ENCODE assay signal across 9 cellular contexts in the genomic region with DNA sequence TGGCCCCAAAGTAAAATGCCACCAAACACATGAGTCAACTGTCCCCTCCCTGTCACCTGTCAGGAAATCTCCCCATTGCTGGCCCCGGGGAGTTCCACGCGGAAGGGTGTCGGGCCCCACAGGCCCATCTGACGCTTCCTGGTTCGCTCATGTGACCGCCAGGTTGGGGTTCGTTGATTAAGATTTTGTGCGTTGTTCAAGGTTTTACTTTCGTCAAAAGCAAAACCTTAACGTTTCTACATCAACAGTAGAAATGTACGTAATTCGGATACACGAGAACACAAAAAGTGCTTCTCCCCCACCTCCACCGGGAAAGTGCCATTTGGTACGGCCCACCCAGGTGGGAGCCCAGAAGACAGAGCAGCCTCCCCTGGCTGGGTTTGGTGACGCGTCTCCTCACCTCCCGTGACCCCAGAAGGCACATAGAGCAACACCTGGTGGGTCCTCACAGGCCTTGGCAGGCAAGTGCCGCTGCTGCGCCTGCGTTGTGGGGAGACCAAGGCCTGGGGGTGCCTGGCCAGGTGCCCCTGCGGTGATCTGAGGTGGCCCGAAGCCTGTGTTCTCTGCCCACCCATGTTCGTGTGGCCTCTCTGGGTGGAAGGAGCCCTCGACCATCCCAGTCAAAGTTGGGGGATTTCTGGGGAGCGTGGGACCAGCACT.
DNase-seq lines count a peak whose midpoint lies in the region; ATAC-seq, FAIRE-seq and TF ChIP-seq lines count a peak whose summit lies in the region.
"Had no signal": no experiment of that assay in that cellular context is flagged by ENCODE, and none has a peak within 500 bp of the region (broad histone marks: within the 10 kb centered on the region; RNA-seq: fewer than 3 reads in every experiment).

No MANE protein-coding gene starts in this region.

- TF ChIP-seq CTCF in coronary artery (IDR thresholded peaks at IDR 0.05): no peak

- H3K27me3 ChIP-seq in small intestine (ENCODE audit: control insufficient read depth in 2 of 2, insufficient read depth in 2 of 2, low read length in 2 of 2): no peaks in the 10 kb centered on the region

- CTCF ChIA-PET in HEK293T (lab: Yijun Ruan, JAX): no interaction called here

- H3K36me3 ChIP-seq in small intestine (ENCODE audit: control insufficient read depth in 2 of 2, insufficient read depth in 2 of 2, low read length in 2 of 2): peaks cover 0 to 1% of the 10 kb centered on the region in 2 donors

- H3K27ac ChIP-seq in small intestine (ENCODE audit: low read depth in 1 of 2, low read length in 1 of 2) (peak overlapping the region; percentile 44 to 83), coronary artery (peak overlapping the region in 1 of 2 donors; percentile 95)

- H3K9me3 ChIP-seq in small intestine (ENCODE audit: control insufficient read depth, low read depth): no peaks in the 10 kb centered on the region

- no peak for FAIRE-seq in small intestine (lab: Jason Lieb, UNC)

- peak; percentile 33 for ATAC-seq in GM19025 (IDR thresholded peaks at IDR 0.05; ENCODE audit: low read depth, unreplicated experiment)
- ATAC-seq in HG03175 (IDR thresholded peaks at IDR 0.05; ENCODE audit: unreplicated experiment): peak; percentile 45

- H3K4me3 ChIP-seq in small intestine (ENCODE audit: low read depth in 1 of 2, low read length in 2 of 2) (no peak overlapping the region), coronary artery (no peak overlapping the region)

- WGBS in small intestine, 3 donors: 75 to 91% (median 77%) methylated on average over 26 to 27 of the region's 27 CpGs

- DNase-seq in activated T-cell treated with anti-CD3 and anti-CD28 coated beads for 1 hour (ENCODE audit: low read depth) (peak; percentile 25), small intestine (no peak), KG1 (lab: John Stamatoyannopoulos, UW) (no peak), HEK293T (ENCODE audit: extremely low spot score) (no peak), NCI-H774 (lab: John Stamatoyannopoulos, UW) (no peak), coronary artery (ENCODE audit: low spot score) (no peak)
- DNase-seq: IMR-90 had no signal

- H3K4me1 ChIP-seq in small intestine (ENCODE audit: control insufficient read depth in 2 of 2, insufficient read depth in 1 of 2, low read depth in 1 of 2, low read length in 1 of 2): no peaks in the 10 kb centered on the region

- POLR2A ChIA-PET in HEK293T (lab: Yijun Ruan, JAX): no interaction called here

TF ChIP-seq in HEK293T, 16 proteins besides CTCF, POLR2A, EP300 and RAD21:
- no peak for TF ChIP-seq PKNOX1 (IDR thresholded peaks at IDR 0.05)
- TF ChIP-seq SUZ12 (IDR thresholded peaks at IDR 0.05): no peak
- TF ChIP-seq HDGF (IDR thresholded peaks at IDR 0.05; ENCODE audit: borderline replicate concordance): no peak
- TF ChIP-seq ZNF384 (IDR thresholded peaks at IDR 0.05): no peak
- no peak for TF ChIP-seq L3MBTL2 (conservative IDR thresholded peaks at IDR 0.05)
- TF ChIP-seq NFRKB (IDR thresholded peaks at IDR 0.05): no peak
- no peak for TF ChIP-seq CTBP1 (IDR thresholded peaks at IDR 0.05; ENCODE audit: borderline replicate concordance)
- no peak for TF ChIP-seq ELF4 (IDR thresholded peaks at IDR 0.05)
- no peak for TF ChIP-seq SP1 (IDR thresholded peaks at IDR 0.05)
- no peak for TF ChIP-seq FOXM1 (IDR thresholded peaks at IDR 0.05; ENCODE audit: borderline replicate concordance)
- TF ChIP-seq ARNT (IDR thresholded peaks at IDR 0.05): no peak
- TF ChIP-seq FOXK2 (IDR thresholded peaks at IDR 0.05): no peak
- no peak for TF ChIP-seq FOXA1 (IDR thresholded peaks at IDR 0.05)
- no peak for TF ChIP-seq BHLHE40 (IDR thresholded peaks at IDR 0.05; ENCODE audit: borderline replicate concordance)
- no peak for TF ChIP-seq TARDBP (IDR thresholded peaks at IDR 0.05)
- no peak for TF ChIP-seq LEF1 (IDR thresholded peaks at IDR 0.05; ENCODE audit: borderline replicate concordance)
